10 cellular contexts compared by ENCODE assay signal in the genomic region with DNA sequence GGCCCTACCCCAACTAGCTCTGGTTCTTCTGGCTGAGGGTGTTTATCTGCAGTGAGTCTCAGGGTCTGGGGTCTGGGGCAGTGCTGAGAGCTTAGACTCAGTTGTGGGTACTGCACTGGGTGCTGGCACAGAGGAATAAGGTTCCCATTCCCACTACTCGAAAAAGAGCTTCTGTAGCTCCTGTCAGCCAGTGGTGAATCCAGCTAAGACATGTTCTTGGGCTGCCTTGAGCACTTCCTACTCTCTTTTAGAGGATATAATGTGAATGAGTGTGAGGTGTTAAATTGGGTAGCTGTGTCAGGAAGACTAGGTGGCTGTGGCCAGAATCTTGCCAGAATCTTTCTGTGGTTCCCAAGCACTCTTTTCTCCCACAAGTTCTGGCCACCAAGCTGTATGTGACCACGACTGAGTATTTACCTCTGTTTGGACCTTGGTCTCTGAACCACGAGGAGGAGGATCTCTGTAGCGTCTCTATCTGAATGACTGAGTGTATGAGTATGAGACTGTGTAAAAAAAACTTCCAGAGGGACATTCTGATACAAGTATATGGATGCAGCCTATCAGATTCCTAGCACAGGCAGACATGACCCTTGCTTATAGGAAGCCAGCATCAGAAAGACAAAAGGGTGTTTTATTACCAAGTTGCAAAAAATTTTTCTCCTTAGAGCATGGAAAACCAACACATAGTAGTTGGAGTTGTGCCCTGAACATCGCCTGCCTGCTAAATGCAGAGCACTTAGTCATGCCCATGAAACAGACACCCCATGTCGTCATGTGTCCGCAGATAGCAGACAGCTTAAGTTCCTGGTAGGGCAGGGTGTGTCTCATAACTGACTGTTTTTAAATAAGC. TPM values are rescaled to one million over a fixed set of nuclear protein-coding genes. Genes with fewer than 3 reads are reported as not detected.
DNase-seq lines count a peak whose midpoint lies in the region; ATAC-seq and TF ChIP-seq lines count a peak whose summit lies in the region.
"Had no signal": no experiment of that assay in that cellular context is flagged by ENCODE, and none has a peak within 500 bp of the region (broad histone marks: within the 10 kb centered on the region; RNA-seq: fewer than 3 reads in every experiment).

No MANE protein-coding gene starts in this region.

- POLR2A ChIA-PET in MCF 10A (lab: Yijun Ruan, JAX): interaction anchor here (0.6 to 4.6 kb wide), 19 partner anchors 8 to 505 kb away, joined by 3 to 83 read pairs (median 3); a partner anchor contains a TSS

- BruUV-seq in MCF 10A (replicated peaks; lab: Mats Ljungman, UMichigan): TSS peak; percentile 73

- peaks cover 21% of the 10 kb centered on the region for H3K4me1 Mint-ChIP-seq in activated T-cell treated with anti-CD3 and anti-CD28 coated beads, Interleukin-2, amount 50 U/mL, for 72 hours (ENCODE audit: low read depth)
- H3K4me1 Mint-ChIP-seq in MCF 10A (ENCODE audit: insufficient read depth, unreplicated experiment): peaks cover 34% of the 10 kb centered on the region

- TF ChIP-seq EP300 in upper lobe of left lung (IDR thresholded peaks at IDR 0.05): no peak

- H3K27me3 Mint-ChIP-seq in activated T-cell treated with anti-CD3 and anti-CD28 coated beads, Interleukin-2, amount 50 U/mL, for 72 hours (ENCODE audit: low read depth): no peaks in the 10 kb centered on the region
- no peaks in the 10 kb centered on the region for H3K27me3 Mint-ChIP-seq in MCF 10A (ENCODE audit: insufficient read depth, unreplicated experiment)
- H3K27me3 Mint-ChIP-seq: activated B cell treated with CpG ODN at 0.5 μM for 24 hours had no signal

- DNase-seq in activated T-cell treated with anti-CD3 and anti-CD28 coated beads, Interleukin-2, amount 50 U/mL, for 72 hours: peak in 1 of 2 donors; percentile 5
- DNase-seq in activated T-cell treated with anti-CD3 and anti-CD28 coated beads, Interleukin-2, amount 50 U/mL, for 1 hour: no peak
- peak; percentile 96 for DNase-seq in MCF 10A (ENCODE audit: unreplicated experiment)
- DNase-seq in right lobe of liver: peak; percentile 50 to 61 (median 59)
- peak in 1 of 2 donors; percentile 69 for DNase-seq in upper lobe of left lung
- DNase-seq in Karpas-422: no peak
- DNase-seq in HuH-7.5 (ENCODE audit: low spot score): no peak
- DNase-seq in GM10266 (ENCODE audit: extremely low spot score): no peak
- DNase-seq: activated B cell treated with CpG ODN at 0.5 μM for 24 hours, DND-41 had no signal

- H3K9me3 Mint-ChIP-seq in activated T-cell treated with anti-CD3 and anti-CD28 coated beads, Interleukin-2, amount 50 U/mL, for 72 hours: no peaks in the 10 kb centered on the region
- H3K9me3 Mint-ChIP-seq in MCF 10A (ENCODE audit: unreplicated experiment): no peaks in the 10 kb centered on the region
- H3K9me3 Mint-ChIP-seq: activated B cell treated with CpG ODN at 0.5 μM for 24 hours had no signal

- H3K9ac ChIP-seq in Karpas-422 (ENCODE audit: low read length): no peak overlapping the region

- no peaks in the 10 kb centered on the region for H3K27me3 ChIP-seq in right lobe of liver
- H3K27me3 ChIP-seq in upper lobe of left lung: no peaks in the 10 kb centered on the region
- no peaks in the 10 kb centered on the region for H3K27me3 ChIP-seq in Karpas-422 (ENCODE audit: low read length)

- H3K4me3 ChIP-seq in right lobe of liver: no peak overlapping the region
- H3K4me3 ChIP-seq in upper lobe of left lung: no peak overlapping the region
- no peak overlapping the region for H3K4me3 ChIP-seq in Karpas-422 (ENCODE audit: low read length)

- no peak overlapping the region for H3K4me2 ChIP-seq in Karpas-422 (ENCODE audit: low read depth, low read length, poor library complexity, severe bottlenecking)

- H3K9me2 ChIP-seq in Karpas-422 (replicated peaks; ENCODE audit: insufficient read depth, low read length): no peaks in the 10 kb centered on the region

- WGBS in right lobe of liver (ENCODE audit: insufficient coverage, low coverage, low lambda C conversion rate, missing lambda C conversion rate): 19% methylated on average over 7 of the region's 7 CpGs
- 52 to 56% methylated on average over 7 of the region's 7 CpGs for whole genome bisulfite sequencing in upper lobe of left lung, 2 donors

- H4K20me1 ChIP-seq in Karpas-422 (ENCODE audit: insufficient read depth, low read depth, low read length): no peaks in the 10 kb centered on the region

- intact Hi-C loops in MCF 10A (cut with micrococcal nuclease): loop anchor here (2.0 kb wide), 1 partner anchor 30 kb away; a partner anchor contains a TSS
- intact Hi-C loops in right lobe of liver (cut with DNase I): no loop called here

- H2AFZ ChIP-seq in Karpas-422 (ENCODE audit: low read length): no peak overlapping the region

- peak overlapping the region; percentile 66 for H3K27ac Mint-ChIP-seq in activated T-cell treated with anti-CD3 and anti-CD28 coated beads, Interleukin-2, amount 50 U/mL, for 72 hours
- H3K27ac Mint-ChIP-seq in MCF 10A (ENCODE audit: low read depth, unreplicated experiment): peak overlapping the region; percentile 77
- H3K27ac Mint-ChIP-seq: activated B cell treated with CpG ODN at 0.5 μM for 24 hours had no signal

- no peak for TF ChIP-seq CTCF in MCF 10A (IDR thresholded peaks at IDR 0.05; ENCODE audit: unreplicated experiment)
- no peak for TF ChIP-seq CTCF in right lobe of liver (IDR thresholded peaks at IDR 0.05)
- TF ChIP-seq CTCF in upper lobe of left lung (IDR thresholded peaks at IDR 0.05): no peak
- TF ChIP-seq CTCF in GM10266 (IDR thresholded peaks at IDR 0.05; ENCODE audit: control insufficient read depth, insufficient read depth, low read depth, missing control alignments): no peak

- H3K27ac ChIP-seq in right lobe of liver (peak overlapping the region; percentile 81 to 89 (median 84)), upper lobe of left lung (peak overlapping the region; percentile 32 to 60 (median 40)), Karpas-422 (ENCODE audit: low read length) (no peak overlapping the region)

- CTCF ChIA-PET in MCF 10A (lab: Yijun Ruan, JAX): interaction anchor here (0.6 to 0.7 kb wide), 5 partner anchors 18 to 923 kb away, joined by 3 to 4 read pairs (median 3); no protein-coding TSS in a partner anchor

- H3K4me1 ChIP-seq in right lobe of liver: peaks cover 0 to 58% (median 21%) of the 10 kb centered on the region in 4 donors
- H3K4me1 ChIP-seq in upper lobe of left lung: peaks cover 11 to 27% (median 20%) of the 10 kb centered on the region in 4 donors
- no peaks in the 10 kb centered on the region for H3K4me1 ChIP-seq in Karpas-422 (ENCODE audit: low read length)

- no peaks in the 10 kb centered on the region for H3K36me3 ChIP-seq in right lobe of liver
- H3K36me3 ChIP-seq in upper lobe of left lung: peaks cover 0 to 4% (median 0%) of the 10 kb centered on the region in 4 donors
- no peaks in the 10 kb centered on the region for H3K36me3 ChIP-seq in Karpas-422 (ENCODE audit: insufficient read depth, low read length)

- TF ChIP-seq POLR2A in right lobe of liver (IDR thresholded peaks at IDR 0.05) (peak; percentile 27), upper lobe of left lung (IDR thresholded peaks at IDR 0.05) (no peak)

- H3K9me3 ChIP-seq in right lobe of liver (no peaks in the 10 kb centered on the region), upper lobe of left lung (no peaks in the 10 kb centered on the region), Karpas-422 (ENCODE audit: low read length) (no peaks in the 10 kb centered on the region)

- H3K36me3 Mint-ChIP-seq in activated T-cell treated with anti-CD3 and anti-CD28 coated beads, Interleukin-2, amount 50 U/mL, for 72 hours (ENCODE audit: insufficient read depth in 2 of 2): peaks cover 0 to 4% of the 10 kb centered on the region in 2 donors
- H3K36me3 Mint-ChIP-seq in MCF 10A (ENCODE audit: insufficient read depth, unreplicated experiment): peaks cover 6% of the 10 kb centered on the region

- no peak overlapping the region for H3K4me3 Mint-ChIP-seq in activated T-cell treated with anti-CD3 and anti-CD28 coated beads, Interleukin-2, amount 50 U/mL, for 72 hours
- H3K4me3 Mint-ChIP-seq in MCF 10A (ENCODE audit: unreplicated experiment): peak overlapping the region; percentile 42
- H3K4me3 Mint-ChIP-seq: activated B cell treated with CpG ODN at 0.5 μM for 24 hours had no signal

- peaks cover 56% of the 10 kb centered on the region for H3K79me2 ChIP-seq in Karpas-422 (ENCODE audit: low read length)

- peak; percentile 29 to 58 for ATAC-seq in activated T-cell treated with anti-CD3 and anti-CD28 coated beads, Interleukin-2, amount 50 U/mL, for 72 hours (replicated peaks in 1 of 2)
- peak; percentile 80 to 93 (median 83) for ATAC-seq in right lobe of liver
- peak; percentile 76 to 96 for ATAC-seq in upper lobe of left lung (ENCODE audit: low FRiP score in 2 of 2)

RNA-seq across cellular contexts. Expression of a gene that starts 30.6 kb away (rescaled TPM):
- 10 to 100 TPM in 1 of 2 donors, 1 to 10 TPM in 1; 9.1 to 10.3 TPM for total RNA-seq in activated T-cell treated with anti-CD3 and anti-CD28 coated beads, Interleukin-2, amount 50 U/mL, for 72 hours
- total RNA-seq in MCF 10A (2022) (40.3 and 49.9 TPM in 2 replicates), right lobe of liver (10 to 100 TPM; 54.5 to 92.5 (median 65.2) TPM), upper lobe of left lung (100 to 1,000 TPM in 1 of 6 donors, 10 to 100 TPM in 5; 22.0 to 104 (median 73.5) TPM)
- total RNA-seq in Karpas-422 (2014; rRNA removed; shearing (Covaris generic); ENCODE audit: low replicate concordance): 11.3 and 19.1 TPM in 2 replicates

RNA-seq across cellular contexts. Expression of a gene that starts 53.6 kb away (rescaled TPM):
- under 1 TPM; 0.17 to 0.21 TPM for total RNA-seq in activated T-cell treated with anti-CD3 and anti-CD28 coated beads, Interleukin-2, amount 50 U/mL, for 72 hours
- total RNA-seq in MCF 10A (2022): 0.10 and 0.37 TPM in 2 replicates
- total RNA-seq in right lobe of liver: under 1 TPM; 0.31 to 0.68 (median 0.50) TPM
- 1 to 10 TPM in 2 of 6 donors, under 1 TPM in 4; 0.39 to 1.1 (median 0.72) TPM for total RNA-seq in upper lobe of left lung
- 0.37 and 0.61 TPM in 2 replicates for total RNA-seq in Karpas-422 (2014; rRNA removed; shearing (Covaris generic); ENCODE audit: low replicate concordance)

Comparison
In these comparisons a context has a peak if more than half of its experiments do, and no peak if none do; other contexts are left out.
1. DNase-seq: peak in MCF 10A (single experiment) and right lobe of liver (3 of 3); none in activated T-cell treated with anti-CD3 and anti-CD28 coated beads, Interleukin-2, amount 50 U/mL, for 1 hour (single experiment), Karpas-422 (single experiment), HuH-7.5 (single experiment) and GM10266 (single experiment).
2. Peak in every context shown above with its lines, with median percentiles within 50 percentile points of each other: ATAC-seq.